ENCODE assay signal across 8 cellular contexts in the genomic region with DNA sequence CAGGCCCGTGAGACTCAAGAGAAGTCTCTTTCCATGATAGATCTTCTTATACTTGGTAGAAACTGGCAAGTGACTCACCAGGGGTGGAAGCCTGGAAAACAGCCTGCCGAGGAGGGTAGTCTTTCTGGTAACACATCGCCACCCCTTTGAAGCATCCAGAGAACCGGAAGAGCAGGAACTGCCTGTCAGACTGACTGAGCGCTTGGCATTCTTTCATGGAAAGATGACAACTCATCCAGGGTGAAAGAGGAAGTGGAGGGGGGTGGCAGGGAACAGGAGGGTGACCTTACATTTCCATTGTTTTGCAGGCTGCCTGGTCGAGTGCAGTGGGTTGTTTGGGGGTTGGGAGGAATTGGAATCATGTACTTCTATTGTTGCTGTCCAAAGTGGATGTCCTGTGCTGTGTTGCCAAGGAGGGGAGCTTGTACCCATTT. TPM values are rescaled to one million over a fixed set of nuclear protein-coding genes. Genes with fewer than 3 reads are reported as not detected.
DNase-seq lines count a peak whose midpoint lies in the region; ATAC-seq and TF ChIP-seq lines count a peak whose summit lies in the region.

No MANE protein-coding gene starts in this region.

- no peak overlapping the region for H3K23ac ChIP-seq in H9 (ENCODE audit: insufficient read length, low read depth, low read length)

- H3K23me2 ChIP-seq in H9 (ENCODE audit: insufficient read length, low read depth, low read length, poor library complexity, severe bottlenecking) = no peaks in the 10 kb centered on the region

- H4K5ac ChIP-seq in H9 (ENCODE audit: insufficient read length, low read depth, low read length) = no peak overlapping the region

- H3K79me1 ChIP-seq in H9 (ENCODE audit: insufficient read depth, low read depth, low read length, poor library complexity, severe bottlenecking) = no peaks in the 10 kb centered on the region

- H3K27me3 Mint-ChIP-seq in H9 (ENCODE audit: low read depth) (no peaks in the 10 kb centered on the region), endodermal cell (ENCODE audit: insufficient read depth) (no peaks in the 10 kb centered on the region)
- no peaks in the 10 kb centered on the region for H3K27me3 Mint-ChIP-seq in naive thymus-derived CD4-positive, alpha-beta T cell

- H3K4me3 ChIP-seq in endodermal cell (ENCODE audit: low read length) = no peak overlapping the region
- H3K4me3 ChIP-seq in naive thymus-derived CD4-positive, alpha-beta T cell (ENCODE audit: low read length) = peak overlapping the region; percentile 15

- no peak overlapping the region for H2AFZ ChIP-seq in H9 (ENCODE audit: low read length)

- no peak overlapping the region for H2BK5ac ChIP-seq in H9 (ENCODE audit: insufficient read length, low read length)

- H3K9ac ChIP-seq in H9 (ENCODE audit: extremely low read depth, insufficient read length, low read length) (no peak overlapping the region), endodermal cell (ENCODE audit: extremely low read depth, low read length, poor library complexity, severe bottlenecking) (no peak overlapping the region)

- CTCF ChIA-PET in naive thymus-derived CD4-positive, alpha-beta T cell (lab: Charles Lee) = no interaction called here

- no peaks in the 10 kb centered on the region for H3K79me2 ChIP-seq in H9 (ENCODE audit: insufficient read depth, low read length)

- H3K4me1 Mint-ChIP-seq in H9 (peaks cover 10 to 11% of the 10 kb centered on the region in 2 experiments), endodermal cell (peaks cover 11% of the 10 kb centered on the region)
- peaks cover 0 to 96% (median 74%) of the 10 kb centered on the region in 7 donors for H3K4me1 Mint-ChIP-seq in naive thymus-derived CD4-positive, alpha-beta T cell

- H3K4me1 ChIP-seq in H9 (ENCODE audit: insufficient read depth, low read length) = peaks cover 8% of the 10 kb centered on the region
- no peaks in the 10 kb centered on the region for H3K4me1 ChIP-seq in endodermal cell (ENCODE audit: control insufficient read depth, insufficient read depth, low read length)
- peaks cover 93% of the 10 kb centered on the region in 2 donors for H3K4me1 ChIP-seq in naive thymus-derived CD4-positive, alpha-beta T cell (ENCODE audit: control insufficient read depth in 2 of 2, insufficient read depth in 2 of 2, low read length in 2 of 2)

- no peak overlapping the region for H3K4ac ChIP-seq in H9 (ENCODE audit: low read depth, low read length)

- no peak overlapping the region for H3K14ac ChIP-seq in H9 (ENCODE audit: insufficient read depth, low read length)

- H2BK20ac ChIP-seq in H9 (ENCODE audit: low read depth, low read length, poor library complexity, severe bottlenecking) = no peak overlapping the region

- H3K4me2 ChIP-seq in H9 (ENCODE audit: insufficient read depth, insufficient read length, low read length) = no peak overlapping the region

- H3K36me3 Mint-ChIP-seq in H9 (ENCODE audit: insufficient read depth in 1 of 3, low read depth in 3 of 3) (no peaks in the 10 kb centered on the region), endodermal cell (ENCODE audit: low read depth) (no peaks in the 10 kb centered on the region)
- H3K36me3 Mint-ChIP-seq in naive thymus-derived CD4-positive, alpha-beta T cell = peaks cover 4 to 34% (median 26%) of the 10 kb centered on the region in 5 donors

- TF ChIP-seq CTCF in H9 (conservative IDR thresholded peaks at IDR 0.05) (no peak), endodermal cell (conservative IDR thresholded peaks at IDR 0.05) (no peak)

- H3K4me3 Mint-ChIP-seq in H9 = no peak overlapping the region
- H3K4me3 Mint-ChIP-seq in endodermal cell = no peak overlapping the region
- H3K4me3 Mint-ChIP-seq in naive thymus-derived CD4-positive, alpha-beta T cell = peak overlapping the region; percentile 65 to 97 (median 80)

- no peak overlapping the region for H4K91ac ChIP-seq in H9 (ENCODE audit: insufficient read length, low read depth, low read length)

- no peak overlapping the region for H2AK5ac ChIP-seq in H9 (ENCODE audit: insufficient read length, low read length)

- no peak overlapping the region for H2BK15ac ChIP-seq in H9 (ENCODE audit: low read depth, low read length)

- POLR2A ChIA-PET in naive thymus-derived CD4-positive, alpha-beta T cell (lab: Charles Lee) = no interaction called here

- no peaks in the 10 kb centered on the region for H3K36me3 ChIP-seq in endodermal cell (ENCODE audit: control insufficient read depth, insufficient read depth, low read length)
- peaks cover 0 to 6% (median 0%) of the 10 kb centered on the region in 3 experiments for H3K36me3 ChIP-seq in naive thymus-derived CD4-positive, alpha-beta T cell (ENCODE audit: control insufficient read depth in 2 of 3, insufficient read depth in 3 of 3, low read length in 3 of 3)

- WGBS in H9 (ENCODE audit: extremely low coverage, insufficient read length, low lambda C conversion rate) = no CpG with 5 or more reads among the region's 6 CpGs
- 65 to 78% methylated on average over 4 to 6 of the region's 6 CpGs for WGBS in endodermal cell (ENCODE audit: insufficient coverage in 1 of 2, insufficient read length in 1 of 2), 2 experiments

- H3K27ac ChIP-seq in H9 (ENCODE audit: insufficient read length, low read depth, low read length) = peak overlapping the region; percentile 23
- H3K27ac ChIP-seq in endodermal cell (ENCODE audit: low read depth, low read length) = no peak overlapping the region
- H3K27ac ChIP-seq in naive thymus-derived CD4-positive, alpha-beta T cell (ENCODE audit: low read depth, low read length) = peak overlapping the region; percentile 14

- no peak overlapping the region for H3K56ac ChIP-seq in H9 (ENCODE audit: insufficient read length, low read depth, low read length)

- H3K9me3 ChIP-seq in H9 (ENCODE audit: control insufficient read depth, low read depth, low read length) (no peaks in the 10 kb centered on the region), endodermal cell (ENCODE audit: control insufficient read depth, low read length) (no peaks in the 10 kb centered on the region)
- no peaks in the 10 kb centered on the region for H3K9me3 ChIP-seq in naive thymus-derived CD4-positive, alpha-beta T cell (ENCODE audit: control insufficient read depth in 2 of 3, low read length in 3 of 3)

- H3K18ac ChIP-seq in H9 (ENCODE audit: insufficient read length, low read depth, low read length) = no peak overlapping the region

- no peaks in the 10 kb centered on the region for H4K20me1 ChIP-seq in H9 (ENCODE audit: control insufficient read depth, insufficient read depth, insufficient read length)

- H3K27me3 ChIP-seq in H9 (ENCODE audit: insufficient read depth, low read length) (no peaks in the 10 kb centered on the region), endodermal cell (ENCODE audit: control insufficient read depth, insufficient read depth, low read length, poor library complexity, severe bottlenecking) (no peaks in the 10 kb centered on the region)
- H3K27me3 ChIP-seq in naive thymus-derived CD4-positive, alpha-beta T cell (ENCODE audit: control insufficient read depth in 2 of 2, insufficient read depth in 2 of 2, low read length in 2 of 2) = no peaks in the 10 kb centered on the region

- peak; percentile 46 for ATAC-seq in naive thymus-derived CD4-positive, alpha-beta T cell
- ATAC-seq in HG03175 (IDR thresholded peaks at IDR 0.05; ENCODE audit: unreplicated experiment) = no peak
- no peak for ATAC-seq in GM21360 (IDR thresholded peaks at IDR 0.05; ENCODE audit: unreplicated experiment)
- no peak for ATAC-seq in GM18511 (IDR thresholded peaks at IDR 0.05; ENCODE audit: unreplicated experiment)

- intact Hi-C loops in naive thymus-derived CD4-positive, alpha-beta T cell (cut with micrococcal nuclease) = loop anchor here (1.0 to 5.0 kb wide), 5 partner anchors 9 to 34 kb away; a partner anchor contains a TSS

- H4K8ac ChIP-seq in H9 (replicated peaks; ENCODE audit: insufficient read length, low read depth, low read length) = no peak overlapping the region

- DNase-seq in H9 (peak; percentile 72), T-helper 22 cell (ENCODE audit: low read depth) (peak; percentile 29), endodermal cell (peak; percentile 88), NCI-H2081 (lab: John Stamatoyannopoulos, UW) (no peak)
- peak in 2 of 9 donors; percentile 50 to 73 for DNase-seq in naive thymus-derived CD4-positive, alpha-beta T cell

- H3T11ph ChIP-seq in H9 (ENCODE audit: low read length) = no peak overlapping the region

- no peak overlapping the region for H2BK120ac ChIP-seq in H9 (ENCODE audit: low read depth, low read length, poor library complexity, severe bottlenecking)

- H3K9me3 Mint-ChIP-seq in H9 = no peaks in the 10 kb centered on the region; a peak in 1 of 5 replicates
- no peaks in the 10 kb centered on the region for H3K9me3 Mint-ChIP-seq in endodermal cell
- H3K9me3 Mint-ChIP-seq in naive thymus-derived CD4-positive, alpha-beta T cell = no peaks in the 10 kb centered on the region

- H3K27ac Mint-ChIP-seq in H9 (peak overlapping the region; percentile 20 to 84 (median 59); a peak in 5 of 7 replicates), endodermal cell (peak overlapping the region; percentile 24)
- peak overlapping the region in 8 of 9 donors; percentile 68 to 97 (median 89) for H3K27ac Mint-ChIP-seq in naive thymus-derived CD4-positive, alpha-beta T cell

- H2BK12ac ChIP-seq in H9 (ENCODE audit: insufficient read length, low read depth, low read length) = no peak overlapping the region

RNA-seq across cellular contexts. Expression of a gene that starts 34.5 kb away (rescaled TPM):
- total RNA-seq in H9 (2021) = 5.2 and 6.0 TPM in 2 replicates
- total RNA-seq in endodermal cell = 1 to 10 TPM; 7.2 to 8.6 TPM
- 1.2 TPM for polyA plus RNA-seq in endodermal cell (2013, experiment 1 of 2)
- polyA plus RNA-seq in endodermal cell (2013, experiment 2 of 2) = 1.4 TPM
- total RNA-seq in naive thymus-derived CD4-positive, alpha-beta T cell = 100 to 1,000 TPM; 224 to 359 (median 320) TPM
- 100 to 1,000 TPM; 191 to 285 TPM for polyA plus RNA-seq in naive thymus-derived CD4-positive, alpha-beta T cell

Comparison
In these comparisons a context has a peak if more than half of its experiments do, and no peak if none do; other contexts are left out.
1. DNase-seq: peak in H9 (single experiment), T-helper 22 cell (single experiment) and endodermal cell (single experiment); none in NCI-H2081 (0 of 2).
2. H3K27ac Mint-ChIP-seq: peak in every context shown above with its lines; median percentile 89 in naive thymus-derived CD4-positive, alpha-beta T cell; 59 in H9; 24 in endodermal cell.
3. H3K4me3 Mint-ChIP-seq: peak in naive thymus-derived CD4-positive, alpha-beta T cell (10 of 10); none in H9 (0 of 2) and endodermal cell (single experiment).
4. RNA of a gene that starts 34.5 kb away (total RNA-seq): 224 to 359 TPM in naive thymus-derived CD4-positive, alpha-beta T cell; 7.2 to 8.6 TPM in endodermal cell and 5.2 to 6.0 TPM in H9; every median in the first group is over 10 times any median in the second.